20 cellular contexts compared by ENCODE assay signal in genomic region chr1:168170552-168171508, GRCh38. TPM values are rescaled to one million over a fixed set of nuclear protein-coding genes. Genes with fewer than 3 reads are reported as not detected.
A peak's percentile ranks its signal among the peaks of the same experiment; 100 is the strongest.
DNase-seq lines count a peak whose midpoint lies in the region; ATAC-seq and TF ChIP-seq lines count a peak whose summit lies in the region.
"Had no signal": no experiment of that assay in that cellular context is flagged by ENCODE, and none has a peak within 500 bp of the region (broad histone marks: within the 10 kb centered on the region; RNA-seq: fewer than 3 reads in every experiment).

No MANE protein-coding gene starts in this region.

- H3K9me2 ChIP-seq in MM.1S (replicated peaks; ENCODE audit: insufficient read depth, low read length): no peaks in the 10 kb centered on the region

- H3K36me3 ChIP-seq in mammary epithelial cell (ENCODE audit: insufficient read depth, low read length) (no peaks in the 10 kb centered on the region), breast epithelium (no peaks in the 10 kb centered on the region), MM.1S (replicated peaks; ENCODE audit: insufficient read depth, low read length) (no peaks in the 10 kb centered on the region), fibroblast of lung (ENCODE audit: control insufficient read depth, insufficient read depth, low read length) (no peaks in the 10 kb centered on the region), Caco-2 (ENCODE audit: control insufficient read depth, insufficient read depth, low read length) (no peaks in the 10 kb centered on the region)

- peaks cover 4% of the 10 kb centered on the region for H3K27me3 Mint-ChIP-seq in activated CD8-positive, alpha-beta T cell treated with anti-CD3 and anti-CD28 coated beads for 36 hours
- no peaks in the 10 kb centered on the region for H3K27me3 Mint-ChIP-seq in Caco-2 (ENCODE audit: insufficient read depth, unreplicated experiment)
- H3K27me3 Mint-ChIP-seq: type B pancreatic cell had no signal

- BruUV-seq in mammary epithelial cell (replicated peaks; lab: Mats Ljungman, UMichigan) (no TSS peak), Caco-2 (replicated peaks; lab: Mats Ljungman, UMichigan) (no TSS peak)

- TF ChIP-seq CTCF in mammary epithelial cell (conservative IDR thresholded peaks at IDR 0.05 in 1 of 2, IDR thresholded peaks at IDR 0.05 in 1 of 2; ENCODE audit: extremely low read depth in 1 of 2, insufficient read depth in 1 of 2, low read depth in 1 of 2, low read length in 2 of 2): no peak
- TF ChIP-seq CTCF in breast epithelium (IDR thresholded peaks at IDR 0.05): no peak
- TF ChIP-seq CTCF in MM.1S (IDR thresholded peaks at IDR 0.05; ENCODE audit: low read length): no peak
- no peak for TF ChIP-seq CTCF in fibroblast of lung (conservative IDR thresholded peaks at IDR 0.05 in 1 of 2, IDR thresholded peaks at IDR 0.05 in 1 of 2; ENCODE audit: low read depth in 1 of 2, low read length in 2 of 2)
- TF ChIP-seq CTCF in activated CD8-positive, alpha-beta T cell treated with anti-CD3 and anti-CD28 coated beads for 36 hours (IDR thresholded peaks at IDR 0.05): no peak
- TF ChIP-seq CTCF in Caco-2 (IDR thresholded peaks at IDR 0.05; ENCODE audit: insufficient read depth in 1 of 2, low read depth in 1 of 2, low read length in 1 of 2, severe bottlenecking in 1 of 2, unreplicated experiment in 1 of 2): no peak

- ATAC-seq in activated CD8-positive, alpha-beta T cell treated with anti-CD3 and anti-CD28 coated beads for 36 hours: no peak
- ATAC-seq: activated CD4-positive, alpha-beta T cell treated with anti-CD3 and anti-CD28 coated beads for 36 hours; stimulated activated naive CD8-positive, alpha-beta T cell treated with anti-CD3 and anti-CD28 coated beads, Interleukin-15, Interleukin-2, amounts not matched to agents 100 U/mL and 50 U/mL, for 24 hours had no signal

- H3K27me3 ChIP-seq in mammary epithelial cell (ENCODE audit: insufficient read depth, low read length): no peaks in the 10 kb centered on the region
- no peaks in the 10 kb centered on the region for H3K27me3 ChIP-seq in breast epithelium
- H3K27me3 ChIP-seq in MM.1S (replicated peaks; ENCODE audit: insufficient read depth, low read length): no peaks in the 10 kb centered on the region
- no peaks in the 10 kb centered on the region for H3K27me3 ChIP-seq in fibroblast of lung (ENCODE audit: control insufficient read depth, insufficient read depth, low read length)
- H3K27me3 ChIP-seq in Caco-2 (replicated peaks; ENCODE audit: control insufficient read depth, insufficient read depth, low read length): no peaks in the 10 kb centered on the region

- H3K9me3 Mint-ChIP-seq in activated CD8-positive, alpha-beta T cell treated with anti-CD3 and anti-CD28 coated beads for 36 hours: no peaks in the 10 kb centered on the region
- peaks cover 9% of the 10 kb centered on the region for H3K9me3 Mint-ChIP-seq in Caco-2 (ENCODE audit: unreplicated experiment)
- H3K9me3 Mint-ChIP-seq: T-helper 2 cell treated with Interferon-gamma antibody and Interleukin-4, amounts not matched to agents 5 μg/mL and 100 μg/mL, for 36 hours had no signal

- peak overlapping the region; percentile 55 for H2AFZ ChIP-seq in mammary epithelial cell (ENCODE audit: low read depth, low read length)
- H2AFZ ChIP-seq in MM.1S (ENCODE audit: low read length): 0 out of 2 replicates have a peak overlapping the region, but pooled peaks have one; percentile 0
- H2AFZ ChIP-seq in fibroblast of lung (ENCODE audit: low read length): peak overlapping the region; percentile 16

- H3K27ac Mint-ChIP-seq in activated CD8-positive, alpha-beta T cell treated with anti-CD3 and anti-CD28 coated beads for 36 hours: no peak overlapping the region
- no peak overlapping the region for H3K27ac Mint-ChIP-seq in Caco-2 (ENCODE audit: unreplicated experiment)
- H3K27ac Mint-ChIP-seq: activated CD4-positive, alpha-beta T cell treated with anti-CD3 and anti-CD28 coated beads for 36 hours; T-helper 2 cell treated with Interferon-gamma antibody and Interleukin-4, amounts not matched to agents 5 μg/mL and 100 μg/mL, for 36 hours; type B pancreatic cell had no signal

- in situ Hi-C loops in mammary epithelial cell (cut with MboI; ENCODE audit: low sequenced_read_pairs in 2 of 2): loop anchor here in 1 of 2 donors (10.0 kb wide), 1 partner anchor 56 kb away; no protein-coding TSS in a partner anchor

- DNase-seq in mammary epithelial cell: no peak
- DNase-seq in breast epithelium (ENCODE audit: low spot score in 2 of 2): no peak
- DNase-seq in MM.1S: no peak
- DNase-seq in fibroblast of lung (ENCODE audit: low read depth in 2 of 2): no peak
- no peak for DNase-seq in activated CD8-positive, alpha-beta T cell treated with anti-CD3 and anti-CD28 coated beads for 36 hours
- no peak for DNase-seq in HCEC 1CT
- no peak for DNase-seq in NCI-H446 treated with DMSO at 0.1 percent for 48 hours (lab: John Stamatoyannopoulos, UW)
- DNase-seq in Caco-2: no peak
- DNase-seq: ACHN; activated CD4-positive, alpha-beta T cell treated with anti-CD3 and anti-CD28 coated beads for 36 hours; activated naive CD4-positive, alpha-beta T cell treated with Interleukin-2 at 50 U/mL for 16 hours; cortex of kidney; kidney; NCI-H1436 treated with DMSO at 0.1 percent for 48 hours; small intestine; stimulated activated naive CD8-positive, alpha-beta T cell treated with anti-CD3 and anti-CD28 coated beads, Interleukin-15, Interleukin-2, amounts not matched to agents 100 U/mL and 50 U/mL, for 24 hours had no signal

- dilution Hi-C loops in mammary epithelial cell (cut with HindIII; ENCODE audit: low sequenced_read_pairs): no loop called here

- H4K20me1 ChIP-seq in mammary epithelial cell (ENCODE audit: insufficient read depth, low read length) (no peaks in the 10 kb centered on the region), MM.1S (ENCODE audit: insufficient read depth, low read length) (no peaks in the 10 kb centered on the region), fibroblast of lung (ENCODE audit: control insufficient read depth, extremely low read depth, insufficient read depth, low read length) (no peaks in the 10 kb centered on the region)

- H3K4me3 ChIP-seq in mammary epithelial cell (replicated peaks in 1 of 3; ENCODE audit: insufficient read depth in 1 of 3, low read depth in 2 of 3, low read length in 3 of 3) (no peak overlapping the region), breast epithelium (no peak overlapping the region), MM.1S (ENCODE audit: low read length) (no peak overlapping the region), fibroblast of lung (replicated peaks in 1 of 4; ENCODE audit: control extremely low read depth in 1 of 4, insufficient read depth in 1 of 4, low read depth in 3 of 4, low read length in 4 of 4) (no peak overlapping the region), Caco-2 (ENCODE audit: low read depth, low read length) (no peak overlapping the region)

- CTCF ChIA-PET in mammary epithelial cell (lab: Charles Lee; ENCODE audit: low non-redundant PET): no interaction called here
- CTCF ChIA-PET in activated CD8-positive, alpha-beta T cell treated with anti-CD3 and anti-CD28 coated beads for 36 hours (lab: Charles Lee): interaction anchor here (1.1 to 1.6 kb wide), 2 partner anchors 19 to 88 kb away, joined by 3 to 5 read pairs; no protein-coding TSS in a partner anchor
- CTCF ChIA-PET in Caco-2 (lab: Charles Lee): no interaction called here

- H3F3A ChIP-seq in MM.1S (ENCODE audit: insufficient read depth, low read length): no peaks in the 10 kb centered on the region

- H3K27ac ChIP-seq in mammary epithelial cell (ENCODE audit: insufficient read depth, low read depth, low read length) (no peak overlapping the region), breast epithelium (no peak overlapping the region), MM.1S (ENCODE audit: low read length) (no peak overlapping the region), fibroblast of lung (ENCODE audit: insufficient read depth, low read length) (no peak overlapping the region)
- H3K27ac ChIP-seq: HL-60, KMS-11 had no signal

- H3K9me3 ChIP-seq in mammary epithelial cell (replicated peaks; ENCODE audit: insufficient read depth, low read length) (no peaks in the 10 kb centered on the region), breast epithelium (no peaks in the 10 kb centered on the region), MM.1S (replicated peaks; ENCODE audit: insufficient read depth, low read length) (no peaks in the 10 kb centered on the region), fibroblast of lung (ENCODE audit: control insufficient read depth, insufficient read depth, low read depth, low read length) (no peaks in the 10 kb centered on the region), Caco-2 (no peaks in the 10 kb centered on the region)

- H3K4me1 Mint-ChIP-seq in activated CD8-positive, alpha-beta T cell treated with anti-CD3 and anti-CD28 coated beads for 36 hours (ENCODE audit: low read depth): no peaks in the 10 kb centered on the region
- no peaks in the 10 kb centered on the region for H3K4me1 Mint-ChIP-seq in Caco-2 (ENCODE audit: low read depth, unreplicated experiment)
- H3K4me1 Mint-ChIP-seq: activated CD4-positive, alpha-beta T cell treated with anti-CD3 and anti-CD28 coated beads for 36 hours had no signal

- no peaks in the 10 kb centered on the region for H3K4me1 ChIP-seq in mammary epithelial cell (ENCODE audit: insufficient read depth, low read length)
- no peaks in the 10 kb centered on the region for H3K4me1 ChIP-seq in breast epithelium
- no peaks in the 10 kb centered on the region for H3K4me1 ChIP-seq in MM.1S (ENCODE audit: low read length)
- H3K4me1 ChIP-seq in fibroblast of lung (ENCODE audit: control insufficient read depth, extremely low read depth, insufficient read depth, low read length): no peaks in the 10 kb centered on the region
- H3K4me1 ChIP-seq in Caco-2: no peaks in the 10 kb centered on the region

- intact Hi-C loops in mammary epithelial cell (cut with micrococcal nuclease) (no loop called here), breast epithelium (cut with DNase I; ENCODE audit: low total_unique reads) (no loop called here), Caco-2 (cut with micrococcal nuclease; ENCODE audit: unreplicated experiment) (no loop called here)
- intact Hi-C loops in activated CD8-positive, alpha-beta T cell treated with anti-CD3 and anti-CD28 coated beads for 36 hours (cut with micrococcal nuclease): no loop called here

- no peak overlapping the region for H3K4me3 Mint-ChIP-seq in activated CD8-positive, alpha-beta T cell treated with anti-CD3 and anti-CD28 coated beads for 36 hours
- no peak overlapping the region for H3K4me3 Mint-ChIP-seq in Caco-2 (ENCODE audit: unreplicated experiment)
- H3K4me3 Mint-ChIP-seq: activated CD4-positive, alpha-beta T cell treated with anti-CD3 and anti-CD28 coated beads for 36 hours; T-helper 2 cell treated with Interferon-gamma antibody and Interleukin-4, amounts not matched to agents 5 μg/mL and 100 μg/mL, for 36 hours; type B pancreatic cell had no signal

- no peaks in the 10 kb centered on the region for H3K36me3 Mint-ChIP-seq in activated CD8-positive, alpha-beta T cell treated with anti-CD3 and anti-CD28 coated beads for 36 hours (ENCODE audit: low read depth)
- no peaks in the 10 kb centered on the region for H3K36me3 Mint-ChIP-seq in Caco-2 (ENCODE audit: insufficient read depth, unreplicated experiment)
- H3K36me3 Mint-ChIP-seq: type B pancreatic cell had no signal

- no peak overlapping the region for H3K4me2 ChIP-seq in mammary epithelial cell (ENCODE audit: insufficient read depth, low read depth, low read length)
- H3K4me2 ChIP-seq in MM.1S (ENCODE audit: low read depth, low read length): no peak overlapping the region
- H3K4me2 ChIP-seq in fibroblast of lung (ENCODE audit: extremely low read depth, insufficient read depth, low read length): no peak overlapping the region
- H3K4me2 ChIP-seq: KMS-11 had no signal

- H3K79me2 ChIP-seq in mammary epithelial cell (ENCODE audit: insufficient read depth, low read length) (no peaks in the 10 kb centered on the region), MM.1S (ENCODE audit: low read length) (no peaks in the 10 kb centered on the region), fibroblast of lung (ENCODE audit: control insufficient read depth, insufficient read depth, low read length) (no peaks in the 10 kb centered on the region)

- 90% methylated on average over 3 of the region's 7 CpGs for WGBS in mammary epithelial cell (ENCODE audit: low coverage, missing lambda C conversion rate)

- H3K9ac ChIP-seq in mammary epithelial cell (ENCODE audit: insufficient read depth, low read length): no peak overlapping the region
- no peak overlapping the region for H3K9ac ChIP-seq in MM.1S (ENCODE audit: low read length)
- no peak overlapping the region for H3K9ac ChIP-seq in fibroblast of lung (ENCODE audit: insufficient read depth, low read length)
- H3K9ac ChIP-seq: KMS-11 had no signal

- no peak for TF ChIP-seq POLR2A in breast epithelium (IDR thresholded peaks at IDR 0.05)

- POLR2A ChIA-PET in activated CD8-positive, alpha-beta T cell treated with anti-CD3 and anti-CD28 coated beads for 36 hours (lab: Charles Lee): no interaction called here
- POLR2A ChIA-PET in Caco-2 (lab: Charles Lee): no interaction called here

RNA-seq across cellular contexts. Expression of gene TIPRL, which starts 7.9 kb away (rescaled TPM):
- total RNA-seq in mammary epithelial cell: 10 to 100 TPM; 32.5 to 46.0 TPM
- polyA plus RNA-seq in mammary epithelial cell: 22.9 TPM
- 5.1 TPM for polyA minus RNA-seq in mammary epithelial cell
- 10 to 100 TPM; 18.0 to 24.9 (median 18.7) TPM for total RNA-seq in breast epithelium
- 29.0 and 34.7 TPM in 2 replicates for total RNA-seq in fibroblast of lung
- polyA plus RNA-seq in fibroblast of lung: 40.9 and 42.9 TPM in 2 replicates
- polyA plus RNA-seq in fibroblast of lung (2012): 27.8 and 32.4 TPM in 2 replicates
- 2.9 and 5.1 TPM in 2 replicates for polyA minus RNA-seq in fibroblast of lung (ENCODE audit: low replicate concordance)
- total RNA-seq in activated CD8-positive, alpha-beta T cell treated with anti-CD3 and anti-CD28 coated beads for 36 hours: 10 to 100 TPM; 52.2 to 52.5 TPM
- total RNA-seq in Caco-2 (2022): 35.7 and 38.1 TPM in 2 replicates

RNA-seq across cellular contexts. Expression of gene GPR161, which starts 34.1 kb away (rescaled TPM):
- 10 to 100 TPM; 15.0 to 27.1 TPM for total RNA-seq in mammary epithelial cell
- polyA plus RNA-seq in mammary epithelial cell: 17.8 TPM
- polyA minus RNA-seq in mammary epithelial cell: 60.3 TPM
- 1 to 10 TPM; 2.8 to 5.6 (median 4.5) TPM for total RNA-seq in breast epithelium
- total RNA-seq in fibroblast of lung: 14.9 and 18.7 TPM in 2 replicates
- 10.2 and 12.5 TPM in 2 replicates for polyA plus RNA-seq in fibroblast of lung
- polyA plus RNA-seq in fibroblast of lung (2012): 11.5 and 11.8 TPM in 2 replicates
- 150 and 154 TPM in 2 replicates for polyA minus RNA-seq in fibroblast of lung (ENCODE audit: low replicate concordance)
- under 1 TPM; 0.16 to 0.20 TPM for total RNA-seq in activated CD8-positive, alpha-beta T cell treated with anti-CD3 and anti-CD28 coated beads for 36 hours
- total RNA-seq in Caco-2 (2022): 38.2 and 42.7 TPM in 2 replicates

RNA-seq across cellular contexts. Expression of gene SFT2D2, which starts 55.0 kb away (rescaled TPM):
- total RNA-seq in mammary epithelial cell (10 to 100 TPM; 47.3 to 56.6 TPM), breast epithelium (10 to 100 TPM; 39.3 to 70.4 (median 42.2) TPM), fibroblast of lung (25.9 and 29.4 TPM in 2 replicates), Caco-2 (2022) (58.7 and 59.3 TPM in 2 replicates)
- polyA plus RNA-seq in mammary epithelial cell (30.7 TPM), fibroblast of lung (36.2 and 36.4 TPM in 2 replicates)
- polyA minus RNA-seq in mammary epithelial cell (73.0 TPM), fibroblast of lung (ENCODE audit: low replicate concordance) (42.8 and 47.7 TPM in 2 replicates)
- 8.8 and 9.3 TPM in 2 replicates for polyA plus RNA-seq in fibroblast of lung (2012)
- 10 to 100 TPM; 30.8 to 31.4 TPM for total RNA-seq in activated CD8-positive, alpha-beta T cell treated with anti-CD3 and anti-CD28 coated beads for 36 hours

Comparison
In these comparisons a context has a peak if more than half of its experiments do, and no peak if none do; other contexts are left out.
1. H2AFZ ChIP-seq: peak in every context shown above with its lines; median percentile 55 in mammary epithelial cell; 16 in fibroblast of lung; 0 in MM.1S.